1 cellular context compared by ENCODE assay signal in the genomic region with DNA sequence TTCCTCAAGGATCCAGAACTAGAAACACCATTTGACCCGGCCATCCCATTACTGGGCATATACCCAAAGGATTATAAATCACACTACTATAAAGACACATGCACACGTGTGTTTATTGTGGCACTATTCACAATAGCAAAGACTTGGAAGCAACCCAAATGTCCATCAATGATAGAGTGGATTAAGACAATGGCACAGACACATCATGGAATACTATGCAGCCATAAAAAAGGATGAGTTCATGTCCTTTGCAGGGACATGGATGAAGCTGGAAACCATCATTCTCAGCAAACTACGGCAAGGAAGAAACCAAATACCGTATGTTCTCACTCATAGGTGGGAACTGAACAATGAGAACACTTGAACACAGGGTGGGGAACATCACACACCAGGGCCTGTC.
A peak's percentile ranks its signal among the peaks of the same experiment; 100 is the strongest.
TF ChIP-seq lines count a peak whose summit lies in the region.

No MANE protein-coding gene starts in this region.

TF ChIP-seq in K562, 482 proteins besides CTCF, POLR2A, EP300 and RAD21:
- TF ChIP-seq ZNF146 (CRISPR knock-in tag; IDR thresholded peaks at IDR 0.05; ENCODE audit: unreplicated experiment) = peak; percentile 90
- peak; percentile 10 for TF ChIP-seq RBM25 (IDR thresholded peaks at IDR 0.05; ENCODE audit: low read depth, low read length, severe bottlenecking)
